9 cellular contexts compared by ENCODE assay signal in genomic region chr9:129203556-129203909, GRCh38. TPM values are rescaled to one million over a fixed set of nuclear protein-coding genes. Genes with fewer than 3 reads are reported as not detected.
DNase-seq lines count a peak whose midpoint lies in the region; ATAC-seq and TF ChIP-seq lines count a peak whose summit lies in the region.
"Had no signal": no experiment of that assay in that cellular context is flagged by ENCODE, and none has a peak within 500 bp of the region (broad histone marks: within the 10 kb centered on the region; RNA-seq: fewer than 3 reads in every experiment).

No MANE protein-coding gene starts in this region.

- H3K4me1 ChIP-seq in left lung (peaks cover 0 to 15% of the 10 kb centered on the region in 2 donors), stomach (peaks cover 5 to 15% (median 8%) of the 10 kb centered on the region in 4 donors)

- TF ChIP-seq POLR2A in stomach (IDR thresholded peaks at IDR 0.05), result no peak

- no peak overlapping the region for H3K27ac Mint-ChIP-seq in T-helper 2 cell treated with Interferon-gamma antibody and Interleukin-4, amounts not matched to agents 5 μg/mL and 100 μg/mL, for 36 hours
- H3K27ac Mint-ChIP-seq in activated naive CD8-positive, alpha-beta T cell, result no peak overlapping the region

- H3K36me3 ChIP-seq in left lung (no peaks in the 10 kb centered on the region), stomach (no peaks in the 10 kb centered on the region)

- peaks cover 18% of the 10 kb centered on the region for H3K4me1 Mint-ChIP-seq in T-helper 2 cell treated with Interferon-gamma antibody and Interleukin-4, amounts not matched to agents 5 μg/mL and 100 μg/mL, for 36 hours (ENCODE audit: low read depth)
- H3K4me1 Mint-ChIP-seq in activated naive CD8-positive, alpha-beta T cell (ENCODE audit: low read depth), result peaks cover 23% of the 10 kb centered on the region

- WGBS in stomach, 5 donors, result 64 to 81% (median 74%) methylated on average over 11 of the region's 11 CpGs

- no peak for DNase-seq in T-helper 2 cell treated with Interferon-gamma antibody and Interleukin-4, amounts not matched to agents 5 μg/mL and 100 μg/mL, for 36 hours (ENCODE audit: low spot score)
- DNase-seq in T-helper 2 cell (no peak), left lung (no peak), stomach (no peak), RKO (ENCODE audit: low spot score) (no peak), SKM-1 (lab: John Stamatoyannopoulos, UW; ENCODE audit: unreplicated experiment) (no peak)
- DNase-seq: 8988T had no signal

- peak overlapping the region; percentile 77 for H3K4me3 Mint-ChIP-seq in T-helper 2 cell treated with Interferon-gamma antibody and Interleukin-4, amounts not matched to agents 5 μg/mL and 100 μg/mL, for 36 hours
- H3K4me3 Mint-ChIP-seq in activated naive CD8-positive, alpha-beta T cell, result peak overlapping the region; percentile 66

- intact Hi-C loops in left lung (cut with DNase I) (no loop called here), stomach (cut with DNase I; ENCODE audit: low total_unique reads) (loop anchor here (10.0 kb wide), 1 partner anchor 111 kb away; no protein-coding TSS in a partner anchor)

- H3K27me3 Mint-ChIP-seq in T-helper 2 cell treated with Interferon-gamma antibody and Interleukin-4, amounts not matched to agents 5 μg/mL and 100 μg/mL, for 36 hours (ENCODE audit: low read depth), result no peaks in the 10 kb centered on the region
- no peaks in the 10 kb centered on the region for H3K27me3 Mint-ChIP-seq in activated naive CD8-positive, alpha-beta T cell

- H3K9me3 ChIP-seq in left lung (no peaks in the 10 kb centered on the region), stomach (no peaks in the 10 kb centered on the region)

- H3K27ac ChIP-seq in left lung (no peak overlapping the region), stomach (peak overlapping the region in 4 of 5 donors; percentile 89 to 96 (median 93))

- no peaks in the 10 kb centered on the region for H3K27me3 ChIP-seq in left lung
- H3K27me3 ChIP-seq in stomach, result no peaks in the 10 kb centered on the region

- ATAC-seq in left lung, result no peak
- no peak for ATAC-seq in HG03097 (IDR thresholded peaks at IDR 0.05; ENCODE audit: low FRiP score, unreplicated experiment)

- TF ChIP-seq CTCF in left lung (IDR thresholded peaks at IDR 0.05) (no peak), stomach (IDR thresholded peaks at IDR 0.05) (no peak)

- peak overlapping the region; percentile 56 to 74 for H3K4me3 ChIP-seq in left lung
- peak overlapping the region; percentile 48 to 79 (median 66) for H3K4me3 ChIP-seq in stomach

- H3K9me3 Mint-ChIP-seq in T-helper 2 cell treated with Interferon-gamma antibody and Interleukin-4, amounts not matched to agents 5 μg/mL and 100 μg/mL, for 36 hours, result no peaks in the 10 kb centered on the region
- no peaks in the 10 kb centered on the region for H3K9me3 Mint-ChIP-seq in activated naive CD8-positive, alpha-beta T cell (ENCODE audit: low read depth)

- no peaks in the 10 kb centered on the region for H3K36me3 Mint-ChIP-seq in T-helper 2 cell treated with Interferon-gamma antibody and Interleukin-4, amounts not matched to agents 5 μg/mL and 100 μg/mL, for 36 hours (ENCODE audit: low read depth)
- H3K36me3 Mint-ChIP-seq in activated naive CD8-positive, alpha-beta T cell, result no peaks in the 10 kb centered on the region

- TF ChIP-seq EP300 in stomach (IDR thresholded peaks at IDR 0.05), result no peak

RNA-seq across cellular contexts. Expression of gene IER5L, which starts 25.5 kb away (rescaled TPM):
- 10 to 100 TPM; 17.9 to 21.4 TPM for total RNA-seq in left lung
- total RNA-seq in stomach, result 10 to 100 TPM in 1 of 5 donors, 1 to 10 TPM in 4; 2.6 to 30.4 (median 4.5) TPM
- polyA plus RNA-seq in stomach, result 10 to 100 TPM in 2 of 3 donors, 1 to 10 TPM in 1; 7.2 to 25.1 (median 17.0) TPM

Comparison
In these comparisons a context has a peak if more than half of its experiments do, and no peak if none do; other contexts are left out.
1. H3K27ac ChIP-seq: peak in stomach (4 of 5); none in left lung (0 of 2).